23 cellular contexts compared by ENCODE assay signal in genomic region chr14:53567236-53567785, GRCh38.
"Had no signal": no experiment of that assay in that cellular context is flagged by ENCODE, and none has a peak within 500 bp of the region (broad histone marks: within the 10 kb centered on the region; RNA-seq: fewer than 3 reads in every experiment).

No MANE protein-coding gene starts in this region.

- H3K27me3 ChIP-seq: brain microvascular endothelial cell, esophagus squamous epithelium, gastrocnemius medialis, testis, vagina had no signal

- H3K27ac ChIP-seq: brain microvascular endothelial cell, esophagus squamous epithelium, gastrocnemius medialis, lower lobe of right lung, testis, vagina had no signal

- H3K36me3 Mint-ChIP-seq: activated CD4-positive, alpha-beta memory T cell treated with anti-CD3 and anti-CD28 coated beads for 36 hours; activated naive CD4-positive, alpha-beta T cell treated with anti-CD3 and anti-CD28 coated beads, Interleukin-2, amount 50 U/mL, for 24 hours had no signal

- H3K4me1 Mint-ChIP-seq: activated naive CD4-positive, alpha-beta T cell treated with anti-CD3 and anti-CD28 coated beads, Interleukin-2, amount 50 U/mL, for 24 hours; natural killer cell had no signal

- H3K27ac Mint-ChIP-seq: activated CD4-positive, alpha-beta memory T cell treated with anti-CD3 and anti-CD28 coated beads for 36 hours; activated naive CD4-positive, alpha-beta T cell treated with anti-CD3 and anti-CD28 coated beads, Interleukin-2, amount 50 U/mL, for 24 hours; natural killer cell; T-helper 1 cell treated with Interleukin-12 subunit alpha and Interleukin-12 subunit beta and Interleukin-4 antibody, amounts not matched to agents 30 μg/mL and 1 μg/mL, for 36 hours had no signal

- H3K9me3 ChIP-seq: gastrocnemius medialis, testis, vagina had no signal

- DNase-seq: activated CD4-positive, alpha-beta memory T cell treated with anti-CD3 and anti-CD28 coated beads for 36 hours; activated CD4-positive, alpha-beta T cell treated with anti-CD3 and anti-CD28 coated beads for 4 hours; activated CD4-positive, CD25-positive, alpha-beta regulatory T cell; activated gamma-delta T cell treated with Interleukin-2 at 50 U/mL for 16 hours; activated T-cell treated with anti-CD3 and anti-CD28 coated beads for 4 hours; anterior cingulate cortex; brain microvascular endothelial cell; central memory CD4-positive, alpha-beta T cell; effector memory CD4-positive, alpha-beta T cell; esophagus squamous epithelium; gastrocnemius medialis; hippocampal formation; kidney; lower lobe of right lung; midbrain; natural killer cell; stimulated activated CD4-positive, alpha-beta T cell treated with anti-CD3 and anti-CD28 coated beads, Interleukin-2, amount 100 ng/mL, for 48 hours; stimulated activated CD8-positive, alpha-beta memory T cell treated with anti-CD3 and anti-CD28 coated beads, Interleukin-4, amount 100 ng/mL, for 48 hours; testis; trophoblast cell had no signal

- H3K36me3 ChIP-seq: brain microvascular endothelial cell, esophagus squamous epithelium, gastrocnemius medialis, lower lobe of right lung, vagina had no signal

- H3K4me1 ChIP-seq: gastrocnemius medialis, lower lobe of right lung, testis, vagina had no signal

- H3K4me3 Mint-ChIP-seq: activated CD4-positive, alpha-beta memory T cell treated with anti-CD3 and anti-CD28 coated beads for 36 hours; activated naive CD4-positive, alpha-beta T cell treated with anti-CD3 and anti-CD28 coated beads, Interleukin-2, amount 50 U/mL, for 24 hours; natural killer cell; T-helper 1 cell treated with Interleukin-12 subunit alpha and Interleukin-12 subunit beta and Interleukin-4 antibody, amounts not matched to agents 30 μg/mL and 1 μg/mL, for 36 hours had no signal

- H3K4me3 ChIP-seq: esophagus squamous epithelium, gastrocnemius medialis, lower lobe of right lung, testis, vagina had no signal
